8 cellular contexts compared by ENCODE assay signal in genomic region chr17:42013740-42014139, GRCh38. TPM values are rescaled to one million over a fixed set of nuclear protein-coding genes. Genes with fewer than 3 reads are reported as not detected.
DNase-seq lines count a peak whose midpoint lies in the region; ATAC-seq, FAIRE-seq and TF ChIP-seq lines count a peak whose summit lies in the region.
"Not testable (repeated sequence)": the region's sequence is repeated elsewhere in the genome, so short reads cannot be mapped to it uniquely, and the experiment has no call there.

No MANE protein-coding gene starts in this region.

- intact Hi-C loops in CD4-positive, alpha-beta T cell (cut with DNase I, micrococcal nuclease), result not testable (repeated sequence)

- peak overlapping the region; percentile 12; the same call in 1 of the 2 replicates for H2BK5ac ChIP-seq in H1 (ENCODE audit: low read depth, low read length)

- H2BK12ac ChIP-seq in H1 (ENCODE audit: low read depth, low read length), result not testable (repeated sequence)

- H3F3A ChIP-seq in neural progenitor cell (ENCODE audit: low read depth), result peaks cover 73% of the 10 kb centered on the region

- H2AFZ ChIP-seq in H1 (ENCODE audit: low read length); neural progenitor cell (replicated peaks): not testable (repeated sequence)

- H3K79me2 ChIP-seq in H1 (ENCODE audit: control insufficient read depth in 1 of 2, insufficient read depth in 2 of 2, low read length in 2 of 2) (peaks cover 45 to 81% of the 10 kb centered on the region in 2 experiments), neural progenitor cell (ENCODE audit: low read depth) (peaks cover 84% of the 10 kb centered on the region)

- H3K36me3 ChIP-seq in HUES48 (ENCODE audit: control insufficient read depth, insufficient read depth, low read length) (peaks cover 11% of the 10 kb centered on the region), SK-N-MC (ENCODE audit: insufficient read depth, low read length) (peaks cover 27% of the 10 kb centered on the region), iPS-20b (ENCODE audit: insufficient read depth, low read depth, low read length) (peaks cover 13% of the 10 kb centered on the region; the same call in 1 of the 2 replicates)
- H3K36me3 ChIP-seq in H1 (ENCODE audit: control insufficient read depth in 2 of 4, insufficient read depth in 4 of 4, low read length in 3 of 4); neural progenitor cell; subcutaneous abdominal adipose tissue (ENCODE audit: control insufficient read depth in 5 of 5, insufficient read depth in 5 of 5, low read length in 5 of 5): not testable (repeated sequence)

- H3K23ac ChIP-seq in H1 (ENCODE audit: insufficient read length), result not testable (repeated sequence)

- H3K14ac ChIP-seq in H1 (ENCODE audit: insufficient read length), result not testable (repeated sequence)

- peak overlapping the region; percentile 11 for H3K4me3 Mint-ChIP-seq in CD4-positive, alpha-beta T cell
- not testable (repeated sequence) for H3K4me3 Mint-ChIP-seq in activated naive CD8-positive, alpha-beta T cell; neural progenitor cell

- 94% methylated on average over 12 of the region's 12 CpGs; no CpG with 5 or more reads in 1 of the 2 experiments for WGBS in H1 (ENCODE audit: extremely low coverage in 1 of 2, insufficient coverage in 1 of 2, insufficient read length in 1 of 2, insufficient replicate concordance in 2 of 2, low coverage in 1 of 2, low lambda C conversion rate in 2 of 2, missing lambda C conversion rate in 1 of 2), 2 experiments

- H3K4me1 Mint-ChIP-seq in CD4-positive, alpha-beta T cell (ENCODE audit: low read depth), result peaks cover 83% of the 10 kb centered on the region
- peaks cover 65% of the 10 kb centered on the region for H3K4me1 Mint-ChIP-seq in activated naive CD8-positive, alpha-beta T cell (ENCODE audit: low read depth)
- H3K4me1 Mint-ChIP-seq in neural progenitor cell, result peaks cover 50% of the 10 kb centered on the region

- not testable (repeated sequence) for H3K9me3 Mint-ChIP-seq in CD4-positive, alpha-beta T cell; activated naive CD8-positive, alpha-beta T cell (ENCODE audit: low read depth); neural progenitor cell

- TF ChIP-seq POLR2A in H1 (IDR thresholded peaks at IDR 0.05; ENCODE audit: control extremely low read depth in 1 of 2, low read depth in 2 of 2, low read length in 2 of 2), result peak in 1 of 2 experiments; percentile 8; a peak in 1 of 3 replicates

- not testable (repeated sequence) for H2BK20ac ChIP-seq in H1 (ENCODE audit: low read length)

- not testable (repeated sequence) for H3K4ac ChIP-seq in H1 (replicated peaks; ENCODE audit: insufficient read length, low read depth, low read length)

- H3K4me1 ChIP-seq in HUES48 (ENCODE audit: control insufficient read depth, insufficient read depth, low read length), result peaks cover 41% of the 10 kb centered on the region
- peaks cover 6 to 19% (median 13%) of the 10 kb centered on the region in 4 experiments for H3K4me1 ChIP-seq in H1 (replicated peaks in 1 of 4; ENCODE audit: control insufficient read depth in 3 of 4, insufficient read depth in 4 of 4, low read length in 3 of 4)
- peaks cover 29% of the 10 kb centered on the region for H3K4me1 ChIP-seq in iPS-20b (ENCODE audit: insufficient read depth, low read length)
- peaks cover 20% of the 10 kb centered on the region for H3K4me1 ChIP-seq in neural progenitor cell
- peaks cover 6 to 76% (median 73%) of the 10 kb centered on the region in 5 donors for H3K4me1 ChIP-seq in subcutaneous abdominal adipose tissue (ENCODE audit: control insufficient read depth in 5 of 5, insufficient read depth in 5 of 5, low read length in 5 of 5)

- H4K5ac ChIP-seq in H1 (ENCODE audit: insufficient read length, low read depth, low read length), result not testable (repeated sequence)

- H4K20me1 ChIP-seq in H1 (replicated peaks in 1 of 2; ENCODE audit: control insufficient read depth in 1 of 2, insufficient read depth in 2 of 2, low read length in 2 of 2), result not testable (repeated sequence)
- peaks cover 36% of the 10 kb centered on the region for H4K20me1 ChIP-seq in neural progenitor cell (ENCODE audit: low read depth)

- not testable (repeated sequence) for H3K27ac ChIP-seq in CD4-positive, alpha-beta T cell (ENCODE audit: low read depth, low read length); neural progenitor cell
- peak overlapping the region; percentile 97 for H3K27ac ChIP-seq in HUES48 (ENCODE audit: low read depth, low read length)
- H3K27ac ChIP-seq in SK-N-MC, result 0 out of 2 replicates have a peak overlapping the region, but pooled peaks have one; percentile 53
- 0 out of 2 replicates have a peak overlapping the region, but pooled peaks have one; percentile 79 for H3K27ac ChIP-seq in H1 (ENCODE audit: low read depth, low read length)
- peak overlapping the region; percentile 89 for H3K27ac ChIP-seq in iPS-20b (ENCODE audit: low read length)
- peak overlapping the region; percentile 2 for H3K27ac ChIP-seq in subcutaneous abdominal adipose tissue (ENCODE audit: low read depth, low read length)

- not testable (repeated sequence) for H3K18ac ChIP-seq in H1 (ENCODE audit: extremely low read depth, low read length)

- H4K91ac ChIP-seq in H1 (replicated peaks; ENCODE audit: insufficient read length, low read length), result not testable (repeated sequence)

- FAIRE-seq in H1 (lab: Jason Lieb, UNC), result not testable (repeated sequence)

- H3K23me2 ChIP-seq in H1 (ENCODE audit: low read depth, low read length), result peaks cover 14% of the 10 kb centered on the region

- not testable (repeated sequence) for H2BK15ac ChIP-seq in H1 (ENCODE audit: low read length)

- not testable (repeated sequence) for TF ChIP-seq RAD21 in H1 (IDR thresholded peaks at IDR 0.05 in 1 of 2, conservative IDR thresholded peaks at IDR 0.05 in 1 of 2; ENCODE audit: low read depth in 2 of 2, low read length in 2 of 2)

- not testable (repeated sequence) for TF ChIP-seq EP300 in H1 (IDR thresholded peaks at IDR 0.05; ENCODE audit: borderline replicate concordance in 1 of 2, low read depth in 2 of 2, low read length in 2 of 2)

- H2BK120ac ChIP-seq in H1 (replicated peaks; ENCODE audit: low read depth, low read length), result not testable (repeated sequence)

- not testable (repeated sequence) for TF ChIP-seq CTCF in CD4-positive, alpha-beta T cell (IDR thresholded peaks at IDR 0.05); H1 (IDR thresholded peaks at IDR 0.05; ENCODE audit: control extremely low read depth in 1 of 3, insufficient read depth in 1 of 3, low read depth in 1 of 3, low read length in 3 of 3); neural progenitor cell (IDR thresholded peaks at IDR 0.05)

- H3K27me3 ChIP-seq in CD4-positive, alpha-beta T cell (ENCODE audit: control insufficient read depth, insufficient read depth, low read length); HUES48 (ENCODE audit: control insufficient read depth, insufficient read depth, low read length); H1 (replicated peaks in 1 of 4; ENCODE audit: control insufficient read depth in 3 of 4, extremely low read depth in 1 of 4, insufficient read depth in 3 of 4, low read length in 3 of 4); iPS-20b (ENCODE audit: insufficient read depth, low read length); neural progenitor cell; subcutaneous abdominal adipose tissue (ENCODE audit: control insufficient read depth in 5 of 5, insufficient read depth in 4 of 5, low read length in 5 of 5): not testable (repeated sequence)

- peak overlapping the region; percentile 47; the same call in 1 of the 2 replicates for H2AK5ac ChIP-seq in H1 (ENCODE audit: low read depth, low read length)

- not testable (repeated sequence) for ATAC-seq in CD4-positive, alpha-beta T cell (ENCODE audit: poor library complexity)

- CTCF ChIA-PET in CD4-positive, alpha-beta T cell (lab: Charles Lee), result not testable (repeated sequence)
- CTCF ChIA-PET in H1 (lab: Charles Lee; ENCODE audit: partially characterized antibody), result interaction anchor here (1.6 to 38.8 kb wide), 3 partner anchors 9 to 93 kb away, joined by 4 to 1084 read pairs (median 112); partner anchors contain the start of genes DHX58, HSPB9, KAT2A and ZNF385C

- H3K9ac ChIP-seq in HUES48 (ENCODE audit: low read depth, low read length); SK-N-MC (ENCODE audit: insufficient read length); H1 (replicated peaks in 1 of 4; ENCODE audit: extremely low read depth in 1 of 4, low read depth in 3 of 4, low read length in 3 of 4); neural progenitor cell: not testable (repeated sequence)
- H3K9ac ChIP-seq in iPS-20b (ENCODE audit: low read depth, low read length) (peak overlapping the region; percentile 63; the same call in 1 of the 2 replicates), subcutaneous abdominal adipose tissue (ENCODE audit: low read length in 5 of 5) (peak overlapping the region in 1 of 5 donors; percentile 52)

- not testable (repeated sequence) for H3K9me3 ChIP-seq in CD4-positive, alpha-beta T cell (ENCODE audit: control insufficient read depth, low read length); HUES48 (ENCODE audit: control insufficient read depth, insufficient read depth, low read length); SK-N-MC (ENCODE audit: low read depth, low read length); H1 (ENCODE audit: insufficient read depth in 2 of 2, low read depth in 1 of 2, low read length in 1 of 2); iPS-20b (ENCODE audit: insufficient read depth, low read depth, low read length); neural progenitor cell (ENCODE audit: low read depth); subcutaneous abdominal adipose tissue (ENCODE audit: control insufficient read depth in 5 of 5, low read length in 5 of 5)

- H4K8ac ChIP-seq in H1 (ENCODE audit: extremely low read depth, insufficient read depth, low read length), result not testable (repeated sequence)

- H3K27me3 Mint-ChIP-seq in CD4-positive, alpha-beta T cell; activated naive CD8-positive, alpha-beta T cell; neural progenitor cell (ENCODE audit: insufficient read depth, low read depth): not testable (repeated sequence)

- peak overlapping the region; percentile 12 for H3K27ac Mint-ChIP-seq in CD4-positive, alpha-beta T cell
- peak overlapping the region; percentile 68 for H3K27ac Mint-ChIP-seq in activated naive CD8-positive, alpha-beta T cell
- H3K27ac Mint-ChIP-seq in neural progenitor cell, result peak overlapping the region; percentile 24

- not testable (repeated sequence) for H3K56ac ChIP-seq in H1 (replicated peaks; ENCODE audit: insufficient read length, low read depth, low read length)

- not testable (repeated sequence) for H3K4me3 ChIP-seq in HUES48 (ENCODE audit: low read depth, low read length); SK-N-MC; H1 (ENCODE audit: extremely low read depth in 1 of 4, insufficient read depth in 2 of 4, low read depth in 3 of 4, low read length in 4 of 4); neural progenitor cell; subcutaneous abdominal adipose tissue (ENCODE audit: low read depth in 1 of 5, low read length in 5 of 5)
- peak overlapping the region; percentile 17; the same call in 1 of the 2 replicates for H3K4me3 ChIP-seq in iPS-20b (ENCODE audit: low read length)

- peak overlapping the region in 1 of 2 experiments; percentile 60; a peak in 1 of 4 replicates for H3K4me2 ChIP-seq in H1 (ENCODE audit: insufficient read depth in 1 of 2, low read depth in 2 of 2, low read length in 2 of 2)
- H3K4me2 ChIP-seq in neural progenitor cell, result peak overlapping the region; percentile 5

- not testable (repeated sequence) for H3K79me1 ChIP-seq in H1 (ENCODE audit: low read depth, low read length)

- POLR2A ChIA-PET in CD4-positive, alpha-beta T cell (lab: Charles Lee), result not testable (repeated sequence)
- POLR2A ChIA-PET in H1 (lab: Charles Lee; ENCODE audit: partially characterized antibody), result interaction anchor here (0.6 to 1.9 kb wide), 4 partner anchors 15 to 312 kb away, joined by 3 to 7 read pairs (median 4); partner anchors contain the start of gene ACLY

- not testable (repeated sequence) for DNase-seq in CD4-positive, alpha-beta T cell; SK-N-MC (ENCODE audit: low read depth, low spot score); H1 (ENCODE audit: low read depth in 1 of 2, low spot score in 2 of 2); neural progenitor cell (ENCODE audit: low spot score)

- H3K36me3 Mint-ChIP-seq in CD4-positive, alpha-beta T cell (ENCODE audit: low read depth), result peaks cover 49% of the 10 kb centered on the region
- not testable (repeated sequence) for H3K36me3 Mint-ChIP-seq in activated naive CD8-positive, alpha-beta T cell
- peaks cover 26% of the 10 kb centered on the region for H3K36me3 Mint-ChIP-seq in neural progenitor cell

RNA-seq across cellular contexts. Expression of gene DNAJC7, which starts 3.5 kb away (rescaled TPM):
- total RNA-seq in CD4-positive, alpha-beta T cell, result 100 to 1,000 TPM; 117 to 140 TPM
- total RNA-seq in H1 (2021; fragmentation: NEBNext Ultra II Directional; extraction: Animal tissue kit (Norgen Biotek cat#: 25700)), result 129 and 148 TPM in 2 replicates
- polyA plus RNA-seq in H1 (2011; rRNA removed), result 21.6 and 31.0 TPM in 2 replicates
- 45.3 TPM for polyA plus RNA-seq in H1 (2011; cell fraction: cytosol; rRNA removed)
- 36.9 TPM for polyA plus RNA-seq in H1 (2011; cell fraction: nucleus; rRNA removed)
- 142 to 161 TPM (median 147 TPM) in 4 replicates for polyA plus RNA-seq in H1 (2012, experiment 1 of 2)
- polyA plus RNA-seq in H1 (2012, experiment 2 of 2), result 32.5 TPM
- polyA plus RNA-seq in H1 (2013, experiment 1 of 2), result 109 TPM
- polyA plus RNA-seq in H1 (2013, experiment 2 of 2), result 105 TPM
- polyA minus RNA-seq in H1 (2011; rRNA and poly(A)+ RNA removed), result 77.7 and 86.8 TPM in 2 replicates
- polyA minus RNA-seq in H1 (2011; cell fraction: cytosol; rRNA and poly(A)+ RNA removed), result 44.3 TPM
- polyA minus RNA-seq in H1 (2011; cell fraction: nucleus; rRNA and poly(A)+ RNA removed), result 95.7 TPM
- total RNA-seq in neural progenitor cell (ENCODE audit: low replicate concordance), result 80.7 and 92.5 TPM in 2 replicates

RNA-seq across cellular contexts. Expression of gene NKIRAS2, which starts 6.2 kb away (rescaled TPM):
- 10 to 100 TPM; 12.5 to 12.9 TPM for total RNA-seq in CD4-positive, alpha-beta T cell
- total RNA-seq in H1 (2021; fragmentation: NEBNext Ultra II Directional; extraction: Animal tissue kit (Norgen Biotek cat#: 25700)), result 31.1 and 34.5 TPM in 2 replicates
- polyA plus RNA-seq in H1 (2011; rRNA removed), result 51.1 and 59.7 TPM in 2 replicates
- polyA plus RNA-seq in H1 (2011; cell fraction: cytosol; rRNA removed), result 48.5 TPM
- polyA plus RNA-seq in H1 (2011; cell fraction: nucleus; rRNA removed), result 37.1 TPM
- 32.8 to 37.6 TPM (median 36.5 TPM) in 4 replicates for polyA plus RNA-seq in H1 (2012, experiment 1 of 2)
- polyA plus RNA-seq in H1 (2012, experiment 2 of 2), result 31.9 TPM
- polyA plus RNA-seq in H1 (2013, experiment 1 of 2), result 32.6 TPM
- polyA plus RNA-seq in H1 (2013, experiment 2 of 2), result 33.2 TPM
- polyA minus RNA-seq in H1 (2011; rRNA and poly(A)+ RNA removed), result 32.4 and 37.8 TPM in 2 replicates
- 20.8 TPM for polyA minus RNA-seq in H1 (2011; cell fraction: cytosol; rRNA and poly(A)+ RNA removed)
- 21.5 TPM for polyA minus RNA-seq in H1 (2011; cell fraction: nucleus; rRNA and poly(A)+ RNA removed)
- total RNA-seq in neural progenitor cell (ENCODE audit: low replicate concordance), result 23.7 and 50.1 TPM in 2 replicates

RNA-seq across cellular contexts. Expression of gene C17orf113, which starts 36.7 kb away (rescaled TPM):
- under 1 TPM; 0.42 to 0.55 TPM for total RNA-seq in CD4-positive, alpha-beta T cell
- 1.4 TPM in 2 replicates for total RNA-seq in H1 (2021; fragmentation: NEBNext Ultra II Directional; extraction: Animal tissue kit (Norgen Biotek cat#: 25700))
- 1.0 and 1.5 TPM in 2 replicates for polyA plus RNA-seq in H1 (2011; rRNA removed)
- 1.1 TPM for polyA plus RNA-seq in H1 (2011; cell fraction: cytosol; rRNA removed)
- polyA plus RNA-seq in H1 (2011; cell fraction: nucleus; rRNA removed), result 1.8 TPM
- polyA plus RNA-seq in H1 (2012, experiment 1 of 2), result 0.64 to 1.3 TPM (median 1.1 TPM) in 4 replicates
- 0.63 TPM for polyA plus RNA-seq in H1 (2012, experiment 2 of 2)
- polyA plus RNA-seq in H1 (2013, experiment 1 of 2), result 0.61 TPM
- polyA plus RNA-seq in H1 (2013, experiment 2 of 2), result 0.57 TPM
- polyA minus RNA-seq in H1 (2011; rRNA and poly(A)+ RNA removed), result 1.1 and 1.4 TPM in 2 replicates
- 1.5 TPM for polyA minus RNA-seq in H1 (2011; cell fraction: cytosol; rRNA and poly(A)+ RNA removed)
- 1.8 TPM for polyA minus RNA-seq in H1 (2011; cell fraction: nucleus; rRNA and poly(A)+ RNA removed)
- total RNA-seq in neural progenitor cell (ENCODE audit: low replicate concordance), result 2.2 and 5.5 TPM in 2 replicates

RNA-seq across cellular contexts. Expression of gene CNP, which starts 47.1 kb away (rescaled TPM):
- total RNA-seq in CD4-positive, alpha-beta T cell, result 10 to 100 TPM; 19.2 to 23.4 TPM
- 60.6 and 64.2 TPM in 2 replicates for total RNA-seq in H1 (2021; fragmentation: NEBNext Ultra II Directional; extraction: Animal tissue kit (Norgen Biotek cat#: 25700))
- polyA plus RNA-seq in H1 (2011; rRNA removed), result 21.9 and 43.3 TPM in 2 replicates
- 31.8 TPM for polyA plus RNA-seq in H1 (2011; cell fraction: cytosol; rRNA removed)
- 43.7 TPM for polyA plus RNA-seq in H1 (2011; cell fraction: nucleus; rRNA removed)
- 33.1 to 53.1 TPM (median 45.5 TPM) in 4 replicates for polyA plus RNA-seq in H1 (2012, experiment 1 of 2)
- 41.2 TPM for polyA plus RNA-seq in H1 (2012, experiment 2 of 2)
- 29.7 TPM for polyA plus RNA-seq in H1 (2013, experiment 1 of 2)
- 28.7 TPM for polyA plus RNA-seq in H1 (2013, experiment 2 of 2)
- polyA minus RNA-seq in H1 (2011; rRNA and poly(A)+ RNA removed), result 77.8 and 84.7 TPM in 2 replicates
- 41.2 TPM for polyA minus RNA-seq in H1 (2011; cell fraction: cytosol; rRNA and poly(A)+ RNA removed)
- polyA minus RNA-seq in H1 (2011; cell fraction: nucleus; rRNA and poly(A)+ RNA removed), result 33.4 TPM
- total RNA-seq in neural progenitor cell (ENCODE audit: low replicate concordance), result 38.6 and 70.3 TPM in 2 replicates

Comparison
In these comparisons a context has a peak if more than half of its experiments do, and no peak if none do; other contexts are left out.
1. H3K27ac Mint-ChIP-seq: peak in every context shown above with its lines; median percentile 68 in activated naive CD8-positive, alpha-beta T cell; 24 in neural progenitor cell; 12 in CD4-positive, alpha-beta T cell.